ENCODE assay signal across 10 cellular contexts in genomic region chr6:109978174-109979032, GRCh38. TPM values are rescaled to one million over a fixed set of nuclear protein-coding genes. Genes with fewer than 3 reads are reported as not detected.
DNase-seq lines count a peak whose midpoint lies in the region; ATAC-seq and TF ChIP-seq lines count a peak whose summit lies in the region.
"Had no signal": no experiment of that assay in that cellular context is flagged by ENCODE, and none has a peak within 500 bp of the region (broad histone marks: within the 10 kb centered on the region; RNA-seq: fewer than 3 reads in every experiment).

Gene GPR6, plus strand, starts transcription at chr6:109978311. Its CDS starts 802 bp downstream, at chr6:109979113.

- H3K9me2 ChIP-seq in HCT116 (ENCODE audit: insufficient read depth) = no peaks in the 10 kb centered on the region

- H3K4me3 ChIP-seq in HCT116 (replicated peaks in 1 of 2; ENCODE audit: low read depth in 1 of 2, low read length in 2 of 2) (no peak within 1 kb of the TSS), osteoblast (ENCODE audit: insufficient read depth, low read length) (no peak within 1 kb of the TSS)

- CTCF ChIA-PET in HCT116 (lab: Charles Lee) = no interaction called here

- H2AFZ ChIP-seq in HCT116 (ENCODE audit: low read depth, low read length, poor library complexity, severe bottlenecking) (no peak within 1 kb of the TSS), osteoblast (ENCODE audit: low read length) (no peak within 1 kb of the TSS)

- ATAC-seq in HCT116 (peak; percentile 59; the same call in 1 of the 2 replicates), GM21390 (IDR thresholded peaks at IDR 0.05; ENCODE audit: unreplicated experiment) (no peak), GM18511 (IDR thresholded peaks at IDR 0.05; ENCODE audit: unreplicated experiment) (no peak)

- DNase-seq in ACHN (peak; percentile 38), HCT116 (ENCODE audit: low read depth, low spot score) (no peak), NCI-H510A (lab: John Stamatoyannopoulos, UW) (peak; percentile 30), germinal center (ENCODE audit: low spot score) (peak; percentile 16), osteoblast (ENCODE audit: insufficient read length, low spot score, missing footprints) (peak; percentile 92)
- peak; percentile 61 to 64 for DNase-seq in activated T-cell treated with anti-CD3 and anti-CD28 coated beads, Interleukin-2, amount 50 U/mL, for 48 hours

- H3K9me3 ChIP-seq in HCT116 (ENCODE audit: control insufficient read depth in 1 of 2, insufficient read depth in 1 of 2, low read depth in 1 of 2, low read length in 2 of 2) = no peaks in the 10 kb centered on the region
- no peaks in the 10 kb centered on the region for H3K9me3 ChIP-seq in osteoblast (ENCODE audit: low read depth, low read length)

- no peaks in the 10 kb centered on the region for H3K36me3 ChIP-seq in HCT116 (ENCODE audit: control insufficient read depth in 1 of 2, insufficient read depth in 2 of 2, low read length in 2 of 2)
- no peaks in the 10 kb centered on the region for H3K36me3 ChIP-seq in osteoblast (ENCODE audit: insufficient read depth, low read length)

- no TSS peak for BruUV-seq in HCT116 (replicated peaks; lab: Mats Ljungman, UMichigan)

- H3K27ac ChIP-seq in HCT116 (ENCODE audit: low read depth, low read length) (no peak within 1 kb of the TSS), osteoblast (ENCODE audit: low read depth, low read length) (no peak within 1 kb of the TSS)

- TF ChIP-seq CTCF in HCT116 (IDR thresholded peaks at IDR 0.05 in 2 of 3, conservative IDR thresholded peaks at IDR 0.05 in 1 of 3; ENCODE audit: borderline replicate concordance in 1 of 3, insufficient read depth in 1 of 3, low read depth in 2 of 3, low read length in 2 of 3) (no peak), osteoblast (IDR thresholded peaks at IDR 0.05; ENCODE audit: extremely low read depth, low read depth, low read length) (no peak)

- H3K79me2 ChIP-seq in HCT116 (ENCODE audit: insufficient read depth, low read length) (no peaks in the 10 kb centered on the region), osteoblast (ENCODE audit: insufficient read depth, low read length) (no peaks in the 10 kb centered on the region)

- intact Hi-C loops in HCT116 (cut with micrococcal nuclease) = no loop called here

- RAD21 ChIA-PET in HCT116 (lab: Charles Lee; ENCODE audit: low non-redundant PET in 1 of 2, low total read pairs in 2 of 2, uncharacterized antibody in 2 of 2, unreplicated experiment in 2 of 2) = no interaction called here

- H3K27me3 ChIP-seq in HCT116 (ENCODE audit: insufficient read depth, low read length) (peaks cover 36% of the 10 kb centered on the region), osteoblast (ENCODE audit: insufficient read depth, low read length) (peaks cover 17% of the 10 kb centered on the region)

- no peak within 1 kb of the TSS for H3K9ac ChIP-seq in HCT116 (ENCODE audit: low read length)

- H4K20me1 ChIP-seq in HCT116 (ENCODE audit: insufficient read depth) (no peaks in the 10 kb centered on the region), osteoblast (ENCODE audit: insufficient read depth, low read length) (no peaks in the 10 kb centered on the region)

- in situ Hi-C loops in ACHN (cut with HindIII; ENCODE audit: low pct_ligation_motif_present, low pct_unique_long_range_greater_than_20kb, low sequenced_read_pairs) = no loop called here

- TF ChIP-seq RAD21 in HCT116 (IDR thresholded peaks at IDR 0.05; ENCODE audit: low read depth) = no peak

- H3K4me1 ChIP-seq in HCT116 (ENCODE audit: control insufficient read depth in 1 of 2, insufficient read depth in 2 of 2, low read length in 2 of 2) (no peaks in the 10 kb centered on the region), osteoblast (ENCODE audit: insufficient read depth, low read length) (no peaks in the 10 kb centered on the region)

- no peak within 1 kb of the TSS for H3K4me2 ChIP-seq in HCT116 (ENCODE audit: low read length)
- no peak within 1 kb of the TSS for H3K4me2 ChIP-seq in osteoblast (ENCODE audit: insufficient read depth, low read length)

- no peak for TF ChIP-seq POLR2A in HCT116 (IDR thresholded peaks at IDR 0.05; ENCODE audit: borderline replicate concordance, extremely low read depth, insufficient read depth, insufficient read length)

- POLR2A ChIA-PET in HCT116 (lab: Charles Lee) = no interaction called here

TF ChIP-seq in HCT116, 20 proteins besides CTCF, POLR2A, EP300 and RAD21:
- TF ChIP-seq REST (IDR thresholded peaks at IDR 0.05; ENCODE audit: low read depth) = peak; percentile 98
- TF ChIP-seq CEBPB (IDR thresholded peaks at IDR 0.05; ENCODE audit: low read depth) = no peak

RNA-seq across cellular contexts. Expression of gene GPR6, which starts in this region (rescaled TPM):
- total RNA-seq in HCT116 (2021; ENCODE audit: unreplicated experiment) = not detected
- polyA plus RNA-seq in HCT116 (2012) = not detected in 2 replicates
- total RNA-seq in osteoblast = not detected in 2 replicates
- total RNA-seq: activated CD8-positive, alpha-beta memory T cell treated with anti-CD3 and anti-CD28 coated beads for 36 hours; CD8-positive, alpha-beta memory T cell had no signal
- polyA plus RNA-seq: CD8-positive, alpha-beta memory T cell had no signal

Comparison
In these comparisons a context has a peak if more than half of its experiments do, and no peak if none do; other contexts are left out.
1. Peak in ATAC-seq in HCT116; RNA of the gene not detected or under 1 TPM.
2. Peak in DNase-seq in osteoblast; RNA of the gene not detected or under 1 TPM.